16 cellular contexts compared by ENCODE assay signal in the genomic region with DNA sequence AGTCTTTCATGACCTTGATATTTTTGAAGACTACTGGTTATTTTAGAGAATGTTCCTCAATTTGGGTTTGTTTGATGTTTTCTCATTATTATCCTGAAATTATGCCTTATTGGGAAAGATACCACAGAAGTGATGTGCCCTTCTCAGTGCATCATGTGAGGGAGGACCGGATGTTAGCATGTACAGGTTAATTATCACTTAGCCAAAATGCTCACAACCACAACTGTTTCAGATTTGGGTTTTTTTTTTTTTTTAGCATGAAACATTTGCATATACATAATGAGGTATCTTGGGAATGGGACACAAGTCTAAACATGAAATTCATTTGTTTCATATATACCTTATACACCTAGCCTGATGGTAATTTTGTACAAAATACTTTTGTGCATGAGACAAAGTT. TPM values are rescaled to one million over a fixed set of nuclear protein-coding genes. Genes with fewer than 3 reads are reported as not detected.
A peak's percentile ranks its signal among the peaks of the same experiment; 100 is the strongest.
DNase-seq lines count a peak whose midpoint lies in the region; ATAC-seq and FAIRE-seq lines count a peak whose summit lies in the region.
"Had no signal": no experiment of that assay in that cellular context is flagged by ENCODE, and none has a peak within 500 bp of the region (broad histone marks: within the 10 kb centered on the region; RNA-seq: fewer than 3 reads in every experiment).

No MANE protein-coding gene starts in this region.

- H3K4me1 Mint-ChIP-seq in activated CD4-positive, alpha-beta T cell treated with anti-CD3 and anti-CD28 coated beads, Interleukin-2, amount 10 ng/mL, durations not matched to agents 24 days and 14 days: peaks cover 4% of the 10 kb centered on the region

- peak; percentile 85 for FAIRE-seq in GM19239 (lab: Jason Lieb, UNC)
- FAIRE-seq: A549, TTC549 had no signal

- peak; percentile 54 for ATAC-seq in GM18517 (IDR thresholded peaks at IDR 0.05; ENCODE audit: unreplicated experiment)
- peak; percentile 55 for ATAC-seq in GM21619 (IDR thresholded peaks at IDR 0.05; ENCODE audit: unreplicated experiment)
- peak; percentile 57 for ATAC-seq in HG03460 (IDR thresholded peaks at IDR 0.05; ENCODE audit: unreplicated experiment)
- no peak for ATAC-seq in HG03457 (IDR thresholded peaks at IDR 0.05; ENCODE audit: unreplicated experiment)
- ATAC-seq: A549, PC-3 had no signal

- intact Hi-C loops in activated CD4-positive, alpha-beta T cell treated with anti-CD3 and anti-CD28 coated beads, Interleukin-2, amount 10 ng/mL, durations not matched to agents 24 days and 14 days (cut with micrococcal nuclease): no loop called here

- peaks cover 36% of the 10 kb centered on the region for H3K36me3 Mint-ChIP-seq in activated CD4-positive, alpha-beta T cell treated with anti-CD3 and anti-CD28 coated beads, Interleukin-2, amount 10 ng/mL, durations not matched to agents 24 days and 14 days (ENCODE audit: low read depth)

- H3K27ac Mint-ChIP-seq in activated CD4-positive, alpha-beta T cell treated with anti-CD3 and anti-CD28 coated beads, Interleukin-2, amount 10 ng/mL, durations not matched to agents 24 days and 14 days: no peak overlapping the region

- no peaks in the 10 kb centered on the region for H3K9me3 Mint-ChIP-seq in activated CD4-positive, alpha-beta T cell treated with anti-CD3 and anti-CD28 coated beads, Interleukin-2, amount 10 ng/mL, durations not matched to agents 24 days and 14 days

- DNase-seq in GM19239 (ENCODE audit: insufficient read length, low spot score) (no peak), G401 (ENCODE audit: low spot score) (no peak), GOT3 (lab: John Stamatoyannopoulos, UW) (no peak)
- no peak for DNase-seq in activated CD4-positive, alpha-beta T cell treated with anti-CD3 and anti-CD28 coated beads, Interleukin-2, amount 10 ng/mL, durations not matched to agents 24 days and 14 days
- DNase-seq: KBM-7, NCI-H1436, NCI-H2029, NCI-H774, PC-3, SJCRH30 had no signal

- H3K27me3 Mint-ChIP-seq in activated CD4-positive, alpha-beta T cell treated with anti-CD3 and anti-CD28 coated beads, Interleukin-2, amount 10 ng/mL, durations not matched to agents 24 days and 14 days: no peaks in the 10 kb centered on the region

- in situ Hi-C loops in G401 (cut with HindIII; ENCODE audit: low sequenced_read_pairs): no loop called here

- H3K4me3 Mint-ChIP-seq in activated CD4-positive, alpha-beta T cell treated with anti-CD3 and anti-CD28 coated beads, Interleukin-2, amount 10 ng/mL, durations not matched to agents 24 days and 14 days: no peak overlapping the region

RNA-seq across cellular contexts. Expression of a gene that starts 59.8 kb away (rescaled TPM):
- total RNA-seq in activated CD4-positive, alpha-beta T cell treated with anti-CD3 and anti-CD28 coated beads, Interleukin-2, amount 10 ng/mL, durations not matched to agents 24 days and 14 days: 30.8 and 34.7 TPM in 2 replicates
- total RNA-seq in G401 (2014; rRNA removed; shearing (Covaris generic)): 14.8 and 30.3 TPM in 2 replicates
